ENCODE assay signal across 8 cellular contexts in genomic region chr16:81697321-81697885, GRCh38.
DNase-seq lines count a peak whose midpoint lies in the region; TF ChIP-seq lines count a peak whose summit lies in the region.

No MANE protein-coding gene starts in this region.

- H3K9me3 Mint-ChIP-seq in osteocyte (ENCODE audit: unreplicated experiment) (no peaks in the 10 kb centered on the region), mesothelial cell of epicardium (no peaks in the 10 kb centered on the region)

- H3K27me3 Mint-ChIP-seq in osteocyte (ENCODE audit: unreplicated experiment) (no peaks in the 10 kb centered on the region), mesothelial cell of epicardium (ENCODE audit: low read depth) (no peaks in the 10 kb centered on the region)

- DNase-seq in NCI-H2196 (lab: John Stamatoyannopoulos, UW; ENCODE audit: unreplicated experiment): peak; percentile 23
- DNase-seq in NCI-H2196 treated with DMSO at 0.1 percent for 48 hours (lab: John Stamatoyannopoulos, UW; ENCODE audit: unreplicated experiment): no peak
- peak; percentile 58 for DNase-seq in M059J (ENCODE audit: low read depth)
- peak; percentile 59 for DNase-seq in activated CD8-positive, alpha-beta memory T cell treated with anti-CD3 and anti-CD28 coated beads, Interleukin-2, amount 50 U/mL, for 4 hours
- peak; percentile 46 for DNase-seq in fibroblast of gingiva (ENCODE audit: low read depth)
- DNase-seq in osteocyte (ENCODE audit: extremely low spot score, unreplicated experiment): no peak
- no peak for DNase-seq in LoVo (ENCODE audit: low spot score)
- DNase-seq in mesothelial cell of epicardium (ENCODE audit: low spot score in 2 of 2, unreplicated experiment in 2 of 2): no peak

- H3K4me3 Mint-ChIP-seq in osteocyte (ENCODE audit: unreplicated experiment): no peak overlapping the region
- no peak overlapping the region for H3K4me3 Mint-ChIP-seq in mesothelial cell of epicardium

- H3K4me1 Mint-ChIP-seq in osteocyte (ENCODE audit: unreplicated experiment): peaks cover 12% of the 10 kb centered on the region
- H3K4me1 Mint-ChIP-seq in mesothelial cell of epicardium: peaks cover 12% of the 10 kb centered on the region

- H3K27ac Mint-ChIP-seq in osteocyte (ENCODE audit: unreplicated experiment) (no peak overlapping the region), mesothelial cell of epicardium (no peak overlapping the region)

- peaks cover 22% of the 10 kb centered on the region for H3K36me3 Mint-ChIP-seq in osteocyte (ENCODE audit: unreplicated experiment)
- peaks cover 38% of the 10 kb centered on the region for H3K36me3 Mint-ChIP-seq in mesothelial cell of epicardium

- TF ChIP-seq CTCF in osteocyte (IDR thresholded peaks at IDR 0.05) (peak; percentile 61), mesothelial cell of epicardium (IDR thresholded peaks at IDR 0.05; ENCODE audit: unreplicated experiment) (no peak)

Comparison
In these comparisons a context has a peak if more than half of its experiments do, and no peak if none do; other contexts are left out.
1. DNase-seq: peak in NCI-H2196 (single experiment), M059J (single experiment), activated CD8-positive, alpha-beta memory T cell treated with anti-CD3 and anti-CD28 coated beads, Interleukin-2, amount 50 U/mL, for 4 hours (single experiment) and fibroblast of gingiva (single experiment); none in NCI-H2196 treated with DMSO at 0.1 percent for 48 hours (single experiment), osteocyte (single experiment), LoVo (single experiment) and mesothelial cell of epicardium (0 of 2).